Comparison of ENCODE assay signal across 9 cellular contexts in the genomic region with DNA sequence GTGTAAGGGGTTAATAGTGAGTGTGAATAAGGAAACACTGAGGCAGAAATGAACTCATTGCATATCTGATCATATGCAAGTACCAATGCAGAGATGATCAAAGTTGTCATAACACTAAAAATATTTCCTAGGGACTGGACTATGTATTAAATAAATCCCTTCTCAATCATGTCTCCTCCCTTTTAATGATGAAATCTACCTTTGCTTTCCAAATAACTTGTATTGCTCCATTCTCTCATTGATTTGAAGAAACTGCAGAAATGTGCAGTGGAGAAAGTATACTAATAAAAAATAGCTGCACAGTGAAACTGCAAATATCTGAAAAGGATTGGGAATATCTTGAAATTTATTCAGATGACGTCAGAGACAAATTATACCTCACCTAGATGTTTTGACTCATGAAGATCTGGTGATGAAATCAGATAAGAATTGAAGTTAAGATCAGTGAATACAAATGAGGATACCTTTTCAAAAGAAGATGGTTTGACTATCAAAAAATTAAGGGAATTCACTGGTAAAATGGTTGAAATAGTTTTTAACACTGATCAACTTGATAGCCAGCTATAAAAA.
"Had no signal": no experiment of that assay in that cellular context is flagged by ENCODE, and none has a peak within 500 bp of the region (broad histone marks: within the 10 kb centered on the region; RNA-seq: fewer than 3 reads in every experiment).

No MANE protein-coding gene starts in this region.

- H3K4me1 Mint-ChIP-seq: IgD-negative memory B cell had no signal

- FAIRE-seq: HTR-8/SVneo, K562 had no signal

- H3K4me2 ChIP-seq: KMS-11 had no signal

- H3K27me3 Mint-ChIP-seq: IgD-negative memory B cell had no signal

- ATAC-seq: K562 had no signal

- H3K4me3 ChIP-seq: K562 had no signal

- H3K36me3 Mint-ChIP-seq: IgD-negative memory B cell had no signal

- DNase-seq: IMR-90, Karpas-422, KBM-7, KG1 had no signal

- H3K4me3 Mint-ChIP-seq: IgD-negative memory B cell had no signal

- H3K27ac ChIP-seq: HL-60, KMS-11 had no signal

- H3K9ac ChIP-seq: KMS-11 had no signal

- H3K27ac Mint-ChIP-seq: IgD-negative memory B cell had no signal
